1 cellular context compared by ENCODE assay signal in the genomic region with DNA sequence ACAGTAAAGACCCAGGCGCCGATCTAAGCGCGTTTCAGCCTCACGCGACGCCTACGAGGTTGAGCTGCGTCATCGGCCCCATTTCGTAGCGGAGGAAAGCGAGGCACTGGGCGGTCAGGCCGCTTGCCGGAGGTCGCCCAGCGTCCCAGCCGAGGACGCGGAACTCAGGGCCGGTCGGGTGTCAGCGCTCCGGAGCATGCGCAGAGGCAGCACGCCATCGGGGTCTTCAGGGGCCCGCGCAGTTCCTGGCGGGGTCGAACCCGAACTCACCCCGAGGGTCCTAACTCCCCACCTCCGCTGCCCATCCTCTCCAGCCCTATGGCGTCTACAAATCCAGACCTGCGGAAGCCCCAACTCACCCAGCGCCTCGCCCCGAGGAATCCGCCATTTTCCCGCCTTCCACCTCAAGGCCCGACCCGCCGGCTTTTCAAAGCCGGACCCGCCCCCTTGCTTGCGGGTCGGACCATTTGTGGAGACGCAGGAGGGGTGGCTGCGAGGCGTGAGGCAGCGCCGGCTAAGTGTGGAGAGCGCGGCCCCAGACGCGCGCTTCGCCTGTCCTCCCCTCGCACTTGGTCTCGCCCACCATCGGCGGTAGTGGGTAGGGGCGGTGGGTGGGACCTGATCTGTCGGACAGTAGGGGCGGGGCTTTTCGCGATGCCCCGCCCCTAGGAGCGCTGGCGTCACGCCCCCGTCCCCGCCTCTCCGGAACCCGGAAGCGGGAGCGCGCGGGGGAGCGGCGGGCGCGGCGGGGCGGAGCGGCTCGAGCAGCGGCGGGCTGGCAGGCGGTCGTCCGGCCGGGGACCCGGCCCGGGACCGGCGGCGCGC.
TF ChIP-seq lines count a peak whose summit lies in the region.

A gene with protein sequence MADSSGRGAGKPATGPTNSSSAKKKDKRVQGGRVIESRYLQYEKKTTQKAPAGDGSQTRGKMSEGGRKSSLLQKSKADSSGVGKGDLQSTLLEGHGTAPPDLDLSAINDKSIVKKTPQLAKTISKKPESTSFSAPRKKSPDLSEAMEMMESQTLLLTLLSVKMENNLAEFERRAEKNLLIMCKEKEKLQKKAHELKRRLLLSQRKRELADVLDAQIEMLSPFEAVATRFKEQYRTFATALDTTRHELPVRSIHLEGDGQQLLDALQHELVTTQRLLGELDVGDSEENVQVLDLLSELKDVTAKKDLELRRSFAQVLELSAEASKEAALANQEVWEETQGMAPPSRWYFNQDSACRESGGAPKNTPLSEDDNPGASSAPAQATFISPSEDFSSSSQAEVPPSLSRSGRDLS (minus strand): TSS at position 418 of the 825 bp plus-strand sequence. CDS start 30 bp downstream, at position 388.
A gene with protein sequence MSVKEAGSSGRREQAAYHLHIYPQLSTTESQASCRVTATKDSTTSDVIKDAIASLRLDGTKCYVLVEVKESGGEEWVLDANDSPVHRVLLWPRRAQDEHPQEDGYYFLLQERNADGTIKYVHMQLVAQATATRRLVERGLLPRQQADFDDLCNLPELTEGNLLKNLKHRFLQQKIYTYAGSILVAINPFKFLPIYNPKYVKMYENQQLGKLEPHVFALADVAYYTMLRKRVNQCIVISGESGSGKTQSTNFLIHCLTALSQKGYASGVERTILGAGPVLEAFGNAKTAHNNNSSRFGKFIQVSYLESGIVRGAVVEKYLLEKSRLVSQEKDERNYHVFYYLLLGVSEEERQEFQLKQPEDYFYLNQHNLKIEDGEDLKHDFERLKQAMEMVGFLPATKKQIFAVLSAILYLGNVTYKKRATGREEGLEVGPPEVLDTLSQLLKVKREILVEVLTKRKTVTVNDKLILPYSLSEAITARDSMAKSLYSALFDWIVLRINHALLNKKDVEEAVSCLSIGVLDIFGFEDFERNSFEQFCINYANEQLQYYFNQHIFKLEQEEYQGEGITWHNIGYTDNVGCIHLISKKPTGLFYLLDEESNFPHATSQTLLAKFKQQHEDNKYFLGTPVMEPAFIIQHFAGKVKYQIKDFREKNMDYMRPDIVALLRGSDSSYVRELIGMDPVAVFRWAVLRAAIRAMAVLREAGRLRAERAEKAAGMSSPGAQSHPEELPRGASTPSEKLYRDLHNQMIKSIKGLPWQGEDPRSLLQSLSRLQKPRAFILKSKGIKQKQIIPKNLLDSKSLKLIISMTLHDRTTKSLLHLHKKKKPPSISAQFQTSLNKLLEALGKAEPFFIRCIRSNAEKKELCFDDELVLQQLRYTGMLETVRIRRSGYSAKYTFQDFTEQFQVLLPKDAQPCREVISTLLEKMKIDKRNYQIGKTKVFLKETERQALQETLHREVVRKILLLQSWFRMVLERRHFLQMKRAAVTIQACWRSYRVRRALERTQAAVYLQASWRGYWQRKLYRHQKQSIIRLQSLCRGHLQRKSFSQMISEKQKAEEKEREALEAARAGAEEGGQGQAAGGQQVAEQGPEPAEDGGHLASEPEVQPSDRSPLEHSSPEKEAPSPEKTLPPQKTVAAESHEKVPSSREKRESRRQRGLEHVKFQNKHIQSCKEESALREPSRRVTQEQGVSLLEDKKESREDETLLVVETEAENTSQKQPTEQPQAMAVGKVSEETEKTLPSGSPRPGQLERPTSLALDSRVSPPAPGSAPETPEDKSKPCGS (N-terminal part only) (plus strand): TSS at position 743 of the 825 bp plus-strand sequence. CDS start 25,941 bp downstream, outside the sequence.

TF ChIP-seq in GM12878, 131 proteins besides CTCF, POLR2A, EP300 and RAD21 (continued from another document):
- TF ChIP-seq, protein P1, sequence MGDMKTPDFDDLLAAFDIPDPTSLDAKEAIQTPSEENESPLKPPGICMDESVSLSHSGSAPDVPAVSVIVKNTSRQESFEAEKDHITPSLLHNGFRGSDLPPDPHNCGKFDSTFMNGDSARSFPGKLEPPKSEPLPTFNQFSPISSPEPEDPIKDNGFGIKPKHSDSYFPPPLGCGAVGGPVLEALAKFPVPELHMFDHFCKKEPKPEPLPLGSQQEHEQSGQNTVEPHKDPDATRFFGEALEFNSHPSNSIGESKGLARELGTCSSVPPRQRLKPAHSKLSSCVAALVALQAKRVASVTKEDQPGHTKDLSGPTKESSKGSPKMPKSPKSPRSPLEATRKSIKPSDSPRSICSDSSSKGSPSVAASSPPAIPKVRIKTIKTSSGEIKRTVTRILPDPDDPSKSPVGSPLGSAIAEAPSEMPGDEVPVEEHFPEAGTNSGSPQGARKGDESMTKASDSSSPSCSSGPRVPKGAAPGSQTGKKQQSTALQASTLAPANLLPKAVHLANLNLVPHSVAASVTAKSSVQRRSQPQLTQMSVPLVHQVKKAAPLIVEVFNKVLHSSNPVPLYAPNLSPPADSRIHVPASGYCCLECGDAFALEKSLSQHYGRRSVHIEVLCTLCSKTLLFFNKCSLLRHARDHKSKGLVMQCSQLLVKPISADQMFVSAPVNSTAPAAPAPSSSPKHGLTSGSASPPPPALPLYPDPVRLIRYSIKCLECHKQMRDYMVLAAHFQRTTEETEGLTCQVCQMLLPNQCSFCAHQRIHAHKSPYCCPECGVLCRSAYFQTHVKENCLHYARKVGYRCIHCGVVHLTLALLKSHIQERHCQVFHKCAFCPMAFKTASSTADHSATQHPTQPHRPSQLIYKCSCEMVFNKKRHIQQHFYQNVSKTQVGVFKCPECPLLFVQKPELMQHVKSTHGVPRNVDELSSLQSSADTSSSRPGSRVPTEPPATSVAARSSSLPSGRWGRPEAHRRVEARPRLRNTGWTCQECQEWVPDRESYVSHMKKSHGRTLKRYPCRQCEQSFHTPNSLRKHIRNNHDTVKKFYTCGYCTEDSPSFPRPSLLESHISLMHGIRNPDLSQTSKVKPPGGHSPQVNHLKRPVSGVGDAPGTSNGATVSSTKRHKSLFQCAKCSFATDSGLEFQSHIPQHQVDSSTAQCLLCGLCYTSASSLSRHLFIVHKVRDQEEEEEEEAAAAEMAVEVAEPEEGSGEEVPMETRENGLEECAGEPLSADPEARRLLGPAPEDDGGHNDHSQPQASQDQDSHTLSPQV (IDR thresholded peaks at IDR 0.05) = no peak
- TF ChIP-seq HDAC2 (IDR thresholded peaks at IDR 0.05) (no peak), JUND (IDR thresholded peaks at IDR 0.05; ENCODE audit: low read depth, low read length) (peak; percentile 100), NFXL1 (IDR thresholded peaks at IDR 0.05; ENCODE audit: borderline replicate concordance) (no peak), KLF5 (IDR thresholded peaks at IDR 0.05; ENCODE audit: partially characterized antibody) (peak; percentile 100), TCF7 (IDR thresholded peaks at IDR 0.05; ENCODE audit: borderline replicate concordance) (no peak), NFYA (IDR thresholded peaks at IDR 0.05; ENCODE audit: borderline replicate concordance, low read depth, low read length) (no peak), EZH2 (IDR thresholded peaks at IDR 0.05; ENCODE audit: borderline replicate concordance, control insufficient read depth, low read depth, low read length) (no peak), SREBF2 (IDR thresholded peaks at IDR 0.05; ENCODE audit: low read length) (0 out of 2 replicates have a peak, but pooled peaks have one; percentile 13), CHD4 (IDR thresholded peaks at IDR 0.05) (no peak), TARDBP (IDR thresholded peaks at IDR 0.05; ENCODE audit: borderline replicate concordance) (no peak), RFX5 (IDR thresholded peaks at IDR 0.05; ENCODE audit: low read depth, low read length) (peak; percentile 53), HCFC1 (IDR thresholded peaks at IDR 0.05; ENCODE audit: low read length) (peak; percentile 50), CHD1 (IDR thresholded peaks at IDR 0.05; ENCODE audit: low read depth, low read length) (peak; percentile 100), CBX3 (IDR thresholded peaks at IDR 0.05; ENCODE audit: borderline replicate concordance, low read depth) (no peak), NR2F1 (conservative IDR thresholded peaks at IDR 0.05) (no peak; the same call in 1 of the 2 replicates), FOXK2 (IDR thresholded peaks at IDR 0.05) (peak; percentile 98), RB1 (IDR thresholded peaks at IDR 0.05; ENCODE audit: borderline replicate concordance) (peak; percentile 100), MEF2A (IDR thresholded peaks at IDR 0.05; ENCODE audit: insufficient read depth, low read depth, low read length) (0 out of 2 replicates have a peak, but pooled peaks have one; percentile 39), ZNF622 (IDR thresholded peaks at IDR 0.05) (no peak), DPF2 (IDR thresholded peaks at IDR 0.05) (no peak)
- TF ChIP-seq, protein P2, sequence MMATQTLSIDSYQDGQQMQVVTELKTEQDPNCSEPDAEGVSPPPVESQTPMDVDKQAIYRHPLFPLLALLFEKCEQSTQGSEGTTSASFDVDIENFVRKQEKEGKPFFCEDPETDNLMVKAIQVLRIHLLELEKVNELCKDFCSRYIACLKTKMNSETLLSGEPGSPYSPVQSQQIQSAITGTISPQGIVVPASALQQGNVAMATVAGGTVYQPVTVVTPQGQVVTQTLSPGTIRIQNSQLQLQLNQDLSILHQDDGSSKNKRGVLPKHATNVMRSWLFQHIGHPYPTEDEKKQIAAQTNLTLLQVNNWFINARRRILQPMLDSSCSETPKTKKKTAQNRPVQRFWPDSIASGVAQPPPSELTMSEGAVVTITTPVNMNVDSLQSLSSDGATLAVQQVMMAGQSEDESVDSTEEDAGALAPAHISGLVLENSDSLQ (IDR thresholded peaks at IDR 0.05) = peak; percentile 51; the same call in 1 of the 2 replicates
- TF ChIP-seq, protein P3, sequence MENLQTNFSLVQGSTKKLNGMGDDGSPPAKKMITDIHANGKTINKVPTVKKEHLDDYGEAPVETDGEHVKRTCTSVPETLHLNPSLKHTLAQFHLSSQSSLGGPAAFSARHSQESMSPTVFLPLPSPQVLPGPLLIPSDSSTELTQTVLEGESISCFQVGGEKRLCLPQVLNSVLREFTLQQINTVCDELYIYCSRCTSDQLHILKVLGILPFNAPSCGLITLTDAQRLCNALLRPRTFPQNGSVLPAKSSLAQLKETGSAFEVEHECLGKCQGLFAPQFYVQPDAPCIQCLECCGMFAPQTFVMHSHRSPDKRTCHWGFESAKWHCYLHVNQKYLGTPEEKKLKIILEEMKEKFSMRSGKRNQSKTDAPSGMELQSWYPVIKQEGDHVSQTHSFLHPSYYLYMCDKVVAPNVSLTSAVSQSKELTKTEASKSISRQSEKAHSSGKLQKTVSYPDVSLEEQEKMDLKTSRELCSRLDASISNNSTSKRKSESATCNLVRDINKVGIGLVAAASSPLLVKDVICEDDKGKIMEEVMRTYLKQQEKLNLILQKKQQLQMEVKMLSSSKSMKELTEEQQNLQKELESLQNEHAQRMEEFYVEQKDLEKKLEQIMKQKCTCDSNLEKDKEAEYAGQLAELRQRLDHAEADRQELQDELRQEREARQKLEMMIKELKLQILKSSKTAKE (IDR thresholded peaks at IDR 0.05; ENCODE audit: low read depth, poor library complexity, severe bottlenecking) = peak; percentile 58
- TF ChIP-seq, protein P4, sequence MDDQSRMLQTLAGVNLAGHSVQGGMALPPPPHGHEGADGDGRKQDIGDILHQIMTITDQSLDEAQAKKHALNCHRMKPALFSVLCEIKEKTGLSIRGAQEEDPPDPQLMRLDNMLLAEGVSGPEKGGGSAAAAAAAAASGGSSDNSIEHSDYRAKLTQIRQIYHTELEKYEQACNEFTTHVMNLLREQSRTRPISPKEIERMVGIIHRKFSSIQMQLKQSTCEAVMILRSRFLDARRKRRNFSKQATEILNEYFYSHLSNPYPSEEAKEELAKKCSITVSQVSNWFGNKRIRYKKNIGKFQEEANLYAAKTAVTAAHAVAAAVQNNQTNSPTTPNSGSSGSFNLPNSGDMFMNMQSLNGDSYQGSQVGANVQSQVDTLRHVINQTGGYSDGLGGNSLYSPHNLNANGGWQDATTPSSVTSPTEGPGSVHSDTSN (IDR thresholded peaks at IDR 0.05; ENCODE audit: insufficient replicate concordance, low read depth, low read length) = peak; percentile 11
- TF ChIP-seq, protein P5, sequence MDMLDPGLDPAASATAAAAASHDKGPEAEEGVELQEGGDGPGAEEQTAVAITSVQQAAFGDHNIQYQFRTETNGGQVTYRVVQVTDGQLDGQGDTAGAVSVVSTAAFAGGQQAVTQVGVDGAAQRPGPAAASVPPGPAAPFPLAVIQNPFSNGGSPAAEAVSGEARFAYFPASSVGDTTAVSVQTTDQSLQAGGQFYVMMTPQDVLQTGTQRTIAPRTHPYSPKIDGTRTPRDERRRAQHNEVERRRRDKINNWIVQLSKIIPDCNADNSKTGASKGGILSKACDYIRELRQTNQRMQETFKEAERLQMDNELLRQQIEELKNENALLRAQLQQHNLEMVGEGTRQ (IDR thresholded peaks at IDR 0.05; ENCODE audit: borderline replicate concordance, low read depth, low read length) = no peak
- TF ChIP-seq, protein P6, sequence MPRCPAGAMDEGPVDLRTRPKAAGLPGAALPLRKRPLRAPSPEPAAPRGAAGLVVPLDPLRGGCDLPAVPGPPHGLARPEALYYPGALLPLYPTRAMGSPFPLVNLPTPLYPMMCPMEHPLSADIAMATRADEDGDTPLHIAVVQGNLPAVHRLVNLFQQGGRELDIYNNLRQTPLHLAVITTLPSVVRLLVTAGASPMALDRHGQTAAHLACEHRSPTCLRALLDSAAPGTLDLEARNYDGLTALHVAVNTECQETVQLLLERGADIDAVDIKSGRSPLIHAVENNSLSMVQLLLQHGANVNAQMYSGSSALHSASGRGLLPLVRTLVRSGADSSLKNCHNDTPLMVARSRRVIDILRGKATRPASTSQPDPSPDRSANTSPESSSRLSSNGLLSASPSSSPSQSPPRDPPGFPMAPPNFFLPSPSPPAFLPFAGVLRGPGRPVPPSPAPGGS (IDR thresholded peaks at IDR 0.05; ENCODE audit: borderline replicate concordance, insufficient read depth, low read depth, low read length, poor library complexity, severe bottlenecking) = peak; percentile 8
TF ChIP-seq in GM12878: peak in this region for 61.
